Comparison of ENCODE assay signal across 24 cellular contexts in the genomic region with DNA sequence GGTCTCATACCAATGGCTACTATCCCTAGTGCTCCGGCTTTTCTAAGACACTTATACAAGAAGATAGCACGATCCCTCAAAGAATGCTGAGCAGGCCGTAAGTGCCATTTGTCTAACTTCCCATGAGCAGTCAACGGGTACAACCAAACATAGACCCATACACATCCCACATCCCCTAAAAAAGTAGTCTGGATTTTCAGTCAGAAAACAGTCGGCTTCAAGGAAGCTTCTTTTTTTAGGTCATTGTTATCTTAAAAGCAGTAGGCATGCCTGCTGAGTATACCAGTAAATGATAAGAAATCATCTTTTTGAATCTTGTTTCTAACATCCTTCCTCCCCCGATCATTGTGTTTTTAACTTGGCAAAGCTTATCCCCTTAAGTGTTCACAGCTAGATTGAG.
"Had no signal": no experiment of that assay in that cellular context is flagged by ENCODE, and none has a peak within 500 bp of the region (broad histone marks: within the 10 kb centered on the region; RNA-seq: fewer than 3 reads in every experiment).

No MANE protein-coding gene starts in this region.

- H3K27ac ChIP-seq: brain microvascular endothelial cell, gastrocnemius medialis, heart right ventricle, prostate gland, right lobe of liver, testis, upper lobe of right lung had no signal

- H3K9me3 ChIP-seq: gastrocnemius medialis, prostate gland, right lobe of liver, SK-N-SH, testis, upper lobe of right lung had no signal

- ATAC-seq: gastrocnemius medialis; left lobe of liver; natural killer cell treated with Interleukin-12 subunit alpha and Interleukin-12 subunit beta and Interleukin-15 and Interleukin-18, amount 100 ng/mL, for 72 hours; right lobe of liver; T-cell; upper lobe of right lung had no signal

- H3K4me1 ChIP-seq: prostate gland, testis had no signal

- H3K4me3 Mint-ChIP-seq: activated CD4-positive, alpha-beta memory T cell treated with anti-CD3 and anti-CD28 coated beads, Interleukin-2, amount 10 ng/mL, durations not matched to agents 7 days and 5 days; activated naive CD8-positive, alpha-beta T cell treated with anti-CD3 and anti-CD28 coated beads, Interleukin-2, amount 10 ng/mL, durations not matched to agents 7 days and 5 days; activated T-helper 1 cell treated with anti-CD3 and anti-CD28 coated beads, Interleukin-12 subunit alpha, Interleukin-12 subunit beta, Interleukin-2, Interleukin-4 antibody, amounts not matched to agents 30 ng/mL and 10 ng/mL and 1 ng/mL, durations not matched to agents 14 hours and 24 hours and 36 hours; dendritic cell treated with granulocyte-macrophage colony-stimulating factor and Interleukin-4, amounts not matched to agents 40 ng/mL and 50 ng/mL, for 4 days; natural killer cell treated with Interleukin-12 subunit alpha and Interleukin-12 subunit beta and Interleukin-15 and Interleukin-18, amount 100 ng/mL, for 72 hours; stimulated activated naive CD8-positive, alpha-beta T cell treated with anti-CD3 and anti-CD28 coated beads, Interleukin-15, Interleukin-2, amounts not matched to agents 100 ng/mL and 50 ng/mL, for 24 hours had no signal

- H3K27me3 ChIP-seq: brain microvascular endothelial cell, gastrocnemius medialis, heart right ventricle, right lobe of liver, spleen, testis, upper lobe of right lung had no signal

- H3K27ac Mint-ChIP-seq: activated CD4-positive, alpha-beta memory T cell treated with anti-CD3 and anti-CD28 coated beads, Interleukin-2, amount 10 ng/mL, durations not matched to agents 7 days and 5 days; activated naive CD8-positive, alpha-beta T cell treated with anti-CD3 and anti-CD28 coated beads, Interleukin-2, amount 10 ng/mL, durations not matched to agents 7 days and 5 days; activated T-helper 1 cell treated with anti-CD3 and anti-CD28 coated beads, Interleukin-12 subunit alpha, Interleukin-12 subunit beta, Interleukin-2, Interleukin-4 antibody, amounts not matched to agents 30 ng/mL and 10 ng/mL and 1 ng/mL, durations not matched to agents 14 hours and 24 hours and 36 hours; dendritic cell treated with granulocyte-macrophage colony-stimulating factor and Interleukin-4, amounts not matched to agents 40 ng/mL and 50 ng/mL, for 4 days; stimulated activated naive CD8-positive, alpha-beta T cell treated with anti-CD3 and anti-CD28 coated beads, Interleukin-15, Interleukin-2, amounts not matched to agents 100 ng/mL and 50 ng/mL, for 24 hours had no signal

- DNase-seq: activated CD4-positive, alpha-beta memory T cell treated with anti-CD3 and anti-CD28 coated beads, Interleukin-2, amount 10 ng/mL, durations not matched to agents 7 days and 5 days; activated CD4-positive, alpha-beta T cell treated with anti-CD3 and anti-CD28 coated beads for 4 hours; activated CD8-positive, alpha-beta memory T cell treated with anti-CD3 and anti-CD28 coated beads, Interleukin-2, amount 50 U/mL, for 4 hours; activated naive CD8-positive, alpha-beta T cell treated with anti-CD3 and anti-CD28 coated beads, Interleukin-2, amount 10 ng/mL, durations not matched to agents 7 days and 5 days; anterior cingulate cortex; brain microvascular endothelial cell; cerebellar nuclear complex; effector memory CD4-positive, alpha-beta T cell; gastrocnemius medialis; heart right ventricle; islet precursor cell; right lobe of liver; SK-N-SH; spleen; T-cell; T-helper 9 cell; testis; upper lobe of right lung had no signal

- H3K4me3 ChIP-seq: gastrocnemius medialis, heart right ventricle, prostate gland, right lobe of liver, spleen, testis, upper lobe of right lung had no signal

- H3K9me3 Mint-ChIP-seq: activated CD4-positive, alpha-beta memory T cell treated with anti-CD3 and anti-CD28 coated beads, Interleukin-2, amount 10 ng/mL, durations not matched to agents 7 days and 5 days; activated naive CD8-positive, alpha-beta T cell treated with anti-CD3 and anti-CD28 coated beads, Interleukin-2, amount 10 ng/mL, durations not matched to agents 7 days and 5 days; activated T-helper 1 cell treated with anti-CD3 and anti-CD28 coated beads, Interleukin-12 subunit alpha, Interleukin-12 subunit beta, Interleukin-2, Interleukin-4 antibody, amounts not matched to agents 30 ng/mL and 10 ng/mL and 1 ng/mL, durations not matched to agents 14 hours and 24 hours and 36 hours; dendritic cell treated with granulocyte-macrophage colony-stimulating factor and Interleukin-4, amounts not matched to agents 40 ng/mL and 50 ng/mL, for 4 days; natural killer cell treated with Interleukin-12 subunit alpha and Interleukin-12 subunit beta and Interleukin-15 and Interleukin-18, amount 100 ng/mL, for 72 hours had no signal

- H3K9ac ChIP-seq: SK-N-SH had no signal

- H3K36me3 ChIP-seq: brain microvascular endothelial cell, gastrocnemius medialis, heart right ventricle, prostate gland, right lobe of liver, upper lobe of right lung had no signal

- H3K27me3 Mint-ChIP-seq: activated CD4-positive, alpha-beta memory T cell treated with anti-CD3 and anti-CD28 coated beads, Interleukin-2, amount 10 ng/mL, durations not matched to agents 7 days and 5 days; activated naive CD8-positive, alpha-beta T cell treated with anti-CD3 and anti-CD28 coated beads, Interleukin-2, amount 10 ng/mL, durations not matched to agents 7 days and 5 days; dendritic cell treated with granulocyte-macrophage colony-stimulating factor and Interleukin-4, amounts not matched to agents 40 ng/mL and 50 ng/mL, for 4 days; natural killer cell treated with Interleukin-12 subunit alpha and Interleukin-12 subunit beta and Interleukin-15 and Interleukin-18, amount 100 ng/mL, for 72 hours; stimulated activated naive CD8-positive, alpha-beta T cell treated with anti-CD3 and anti-CD28 coated beads, Interleukin-15, Interleukin-2, amounts not matched to agents 100 ng/mL and 50 ng/mL, for 24 hours; T-cell had no signal
